ENCODE assay signal across 8 cellular contexts in the genomic region with DNA sequence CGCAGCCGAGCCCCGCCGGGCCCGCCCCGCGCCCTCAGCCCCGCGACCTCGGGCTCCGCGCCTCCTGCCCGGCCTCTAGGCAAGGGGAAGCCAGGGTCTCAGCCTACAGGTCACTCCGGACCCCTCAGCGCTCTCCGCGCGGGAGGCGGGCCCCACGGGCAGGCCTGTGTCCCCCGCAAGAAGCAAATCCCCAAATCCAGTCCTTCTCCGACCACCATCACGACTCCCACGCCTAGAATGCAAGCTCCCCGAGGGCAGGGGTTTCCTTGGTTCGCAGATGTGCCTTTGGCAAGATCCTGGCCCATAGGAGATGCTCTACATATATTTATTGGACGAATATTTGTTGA. TPM values are rescaled to one million over a fixed set of nuclear protein-coding genes. Genes with fewer than 3 reads are reported as not detected.
DNase-seq lines count a peak whose midpoint lies in the region; ATAC-seq and TF ChIP-seq lines count a peak whose summit lies in the region.

No MANE protein-coding gene starts in this region.

- ATAC-seq in RWPE2 (ENCODE audit: low read depth): no peak
- ATAC-seq in HG03378 (IDR thresholded peaks at IDR 0.05; ENCODE audit: unreplicated experiment): no peak

- H3K27me3 Mint-ChIP-seq in progenitor cell of endocrine pancreas: peaks cover 5% of the 10 kb centered on the region

- H3K4me3 Mint-ChIP-seq in progenitor cell of endocrine pancreas (ENCODE audit: low read depth): peak overlapping the region; percentile 77

- no peak for DNase-seq in RWPE2 (ENCODE audit: low spot score)
- peak; percentile 26 for DNase-seq in fibroblast of the aortic adventitia (ENCODE audit: low read depth)
- DNase-seq in progenitor cell of endocrine pancreas (ENCODE audit: low spot score, unreplicated experiment): no peak
- no peak for DNase-seq in NCI-H2081 treated with DMSO at 0.1 percent for 48 hours (lab: John Stamatoyannopoulos, UW)
- no peak for DNase-seq in NCI-H2029 (lab: John Stamatoyannopoulos, UW)
- no peak for DNase-seq in SHP77 (lab: John Stamatoyannopoulos, UW)

- no peaks in the 10 kb centered on the region for H3K9me3 ChIP-seq in RWPE2 (ENCODE audit: severe bottlenecking)

- H3K27ac ChIP-seq in C4-2B (peak overlapping the region; percentile 97), RWPE2 (ENCODE audit: poor library complexity, severe bottlenecking) (peak overlapping the region; percentile 15)

- H3K27ac Mint-ChIP-seq in progenitor cell of endocrine pancreas: peak overlapping the region; percentile 96

- TF ChIP-seq CTCF in C4-2B (conservative IDR thresholded peaks at IDR 0.05) (no peak), RWPE2 (IDR thresholded peaks at IDR 0.05; ENCODE audit: poor library complexity, severe bottlenecking) (no peak), fibroblast of the aortic adventitia (IDR thresholded peaks at IDR 0.05; ENCODE audit: insufficient read depth, low read length) (no peak), progenitor cell of endocrine pancreas (IDR thresholded peaks at IDR 0.05; ENCODE audit: unreplicated experiment) (no peak)

- H3K9me3 Mint-ChIP-seq in progenitor cell of endocrine pancreas (ENCODE audit: low read depth): peaks cover 9% of the 10 kb centered on the region

- H3K36me3 ChIP-seq in RWPE2 (ENCODE audit: low read depth): no peaks in the 10 kb centered on the region

- peaks cover 9% of the 10 kb centered on the region for H3K4me1 Mint-ChIP-seq in progenitor cell of endocrine pancreas (ENCODE audit: low read depth)

- no peaks in the 10 kb centered on the region for H3K4me1 ChIP-seq in RWPE2 (ENCODE audit: insufficient read depth, poor library complexity, severe bottlenecking)

- H3K4me3 ChIP-seq in RWPE2 (ENCODE audit: severe bottlenecking) (peak overlapping the region; percentile 97), fibroblast of the aortic adventitia (ENCODE audit: low read depth, low read length) (peak overlapping the region; percentile 70)

- H3K27me3 ChIP-seq in RWPE2 (ENCODE audit: insufficient read depth, poor library complexity, severe bottlenecking): no peaks in the 10 kb centered on the region

- peaks cover 21% of the 10 kb centered on the region for H3K36me3 Mint-ChIP-seq in progenitor cell of endocrine pancreas (ENCODE audit: insufficient read depth)

RNA-seq across cellular contexts. Expression of a gene that starts 0.2 kb away (rescaled TPM):
- total RNA-seq in fibroblast of the aortic adventitia (ENCODE audit: low replicate concordance) (11.0 and 18.3 TPM in 2 replicates), progenitor cell of endocrine pancreas (13.2 and 14.1 TPM in 2 replicates)
